In genomic region chr7:876077-876971, GRCh38 we compare ENCODE assay signal across 1 cellular context.
TF ChIP-seq lines count a peak whose summit lies in the region.

Gene GET4 (plus strand): TSS chr7:876554. CDS start chr7:876646, 92 bp downstream.

TF ChIP-seq in K562, 482 proteins besides CTCF, POLR2A, EP300 and RAD21 (continued from another document and continues in another):
- TF ChIP-seq ZNF639 (CRISPR knock-in tag; conservative IDR thresholded peaks at IDR 0.05 in 1 of 2, IDR thresholded peaks at IDR 0.05 in 1 of 2) = peak in 1 of 2 experiments; percentile 96; a peak in 2 of 4 replicates
- no peak; the same call in 1 of the 2 replicates for TF ChIP-seq PBX2 (CRISPR knock-in tag; IDR thresholded peaks at IDR 0.05; ENCODE audit: low read depth)
- TF ChIP-seq PBX2 (tag; conservative IDR thresholded peaks at IDR 0.05; ENCODE audit: low read depth) = no peak
- no peak for TF ChIP-seq ZNF347 (CRISPR knock-in tag; IDR thresholded peaks at IDR 0.05; ENCODE audit: low read depth)
- no peak for TF ChIP-seq ZNF79 (CRISPR knock-in tag; IDR thresholded peaks at IDR 0.05; ENCODE audit: low read depth)
- no peak for TF ChIP-seq PHF20 (IDR thresholded peaks at IDR 0.05; ENCODE audit: partially characterized antibody)
- peak; percentile 86 for TF ChIP-seq RBFOX2 (IDR thresholded peaks at IDR 0.05; ENCODE audit: low read depth, low read length)
- no peak for TF ChIP-seq MCM3 (IDR thresholded peaks at IDR 0.05)
- TF ChIP-seq RREB1 (CRISPR knock-in tag; IDR thresholded peaks at IDR 0.05) = no peak
- TF ChIP-seq AFF4 (CRISPR knock-in tag; IDR thresholded peaks at IDR 0.05) = peak; percentile 71
- TF ChIP-seq ZNF324 (CRISPR knock-in tag; IDR thresholded peaks at IDR 0.05) = no peak
- peak; percentile 92 for TF ChIP-seq ZNF592 (IDR thresholded peaks at IDR 0.05)
- TF ChIP-seq TARDBP (IDR thresholded peaks at IDR 0.05) = peak; percentile 76; the same call in 1 of the 2 replicates
- TF ChIP-seq RBM14 (IDR thresholded peaks at IDR 0.05; ENCODE audit: borderline replicate concordance, insufficient read depth, low read depth, low read length) = no peak
- peak; percentile 93 for TF ChIP-seq RB1 (IDR thresholded peaks at IDR 0.05; ENCODE audit: low read depth)
- TF ChIP-seq CCNT2 (IDR thresholded peaks at IDR 0.05; ENCODE audit: borderline replicate concordance, extremely low read depth, insufficient read length, low read depth, low read length) = peak; percentile 97
- peak; percentile 15 for TF ChIP-seq ZNF740 (CRISPR knock-in tag; IDR thresholded peaks at IDR 0.05)
- TF ChIP-seq ZNF740 (tag; IDR thresholded peaks at IDR 0.05) = no peak
- no peak for TF ChIP-seq ZNF165 (CRISPR knock-in tag; IDR thresholded peaks at IDR 0.05; ENCODE audit: borderline replicate concordance)
- TF ChIP-seq ZNF407 (IDR thresholded peaks at IDR 0.05; ENCODE audit: low read depth) = peak; percentile 86
